In the genomic region with DNA sequence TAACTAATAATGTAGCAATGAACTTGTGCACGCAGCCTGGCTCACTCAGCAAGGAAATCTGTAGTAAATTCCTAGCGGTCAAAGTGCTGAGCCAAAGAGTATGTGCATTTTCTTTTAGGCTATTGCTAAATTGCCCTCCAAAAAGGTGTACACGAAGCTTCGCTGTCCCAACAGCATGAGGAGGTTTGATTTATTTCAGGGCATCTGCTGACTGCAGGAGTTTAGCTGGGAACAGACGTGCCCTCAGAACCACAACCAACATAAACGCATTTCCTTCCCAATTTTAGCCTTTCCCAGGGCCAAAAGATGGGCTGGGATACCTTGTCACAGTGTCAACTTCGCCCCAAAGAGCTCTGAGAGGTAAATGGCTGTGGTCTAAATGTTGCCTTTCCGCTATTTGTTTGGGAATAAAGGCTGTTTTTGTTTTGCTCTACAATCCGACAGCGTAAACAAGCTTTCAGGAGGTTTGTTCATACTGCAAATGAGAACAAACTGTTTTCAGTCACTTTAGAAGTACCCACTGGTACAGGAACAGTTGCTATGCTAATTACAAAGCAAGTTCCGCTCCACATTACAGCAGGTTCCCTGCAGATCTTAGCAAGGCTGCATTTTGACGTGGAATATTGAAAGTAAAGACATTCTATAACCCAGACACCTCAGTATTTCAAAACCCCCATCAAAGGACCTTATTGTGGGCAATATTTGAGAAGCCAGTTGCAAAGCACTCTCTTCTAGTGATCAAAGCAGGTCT, we compare ENCODE assay signal across 10 cellular contexts. TPM values are rescaled to one million over a fixed set of nuclear protein-coding genes. Genes with fewer than 3 reads are reported as not detected.
DNase-seq lines count a peak whose midpoint lies in the region; ATAC-seq and TF ChIP-seq lines count a peak whose summit lies in the region.
"Had no signal": no experiment of that assay in that cellular context is flagged by ENCODE, and none has a peak within 500 bp of the region (broad histone marks: within the 10 kb centered on the region; RNA-seq: fewer than 3 reads in every experiment).

No MANE protein-coding gene starts in this region.

- H3K36me3 Mint-ChIP-seq in activated CD4-positive, alpha-beta T cell treated with anti-CD3 and anti-CD28 coated beads, Interleukin-2, amount 10 ng/mL, durations not matched to agents 24 days and 14 days (ENCODE audit: low read depth), result peaks cover 66% of the 10 kb centered on the region
- H3K36me3 Mint-ChIP-seq in activated CD4-positive, alpha-beta memory T cell treated with anti-CD3 and anti-CD28 coated beads for 36 hours, result peaks cover 61% of the 10 kb centered on the region

- POLR2A ChIA-PET in activated CD4-positive, alpha-beta memory T cell treated with anti-CD3 and anti-CD28 coated beads for 36 hours (lab: Charles Lee), result interaction anchor here (1.2 to 5.8 kb wide), 7 partner anchors 8 to 30 kb away, joined by 5 to 108 read pairs (median 12); a partner anchor contains a TSS

- TF ChIP-seq POLR2A in stomach (IDR thresholded peaks at IDR 0.05), result no peak

- no peaks in the 10 kb centered on the region for H3K27me3 Mint-ChIP-seq in activated CD4-positive, alpha-beta T cell treated with anti-CD3 and anti-CD28 coated beads, Interleukin-2, amount 10 ng/mL, durations not matched to agents 24 days and 14 days
- H3K27me3 Mint-ChIP-seq in activated CD4-positive, alpha-beta memory T cell treated with anti-CD3 and anti-CD28 coated beads for 36 hours, result no peaks in the 10 kb centered on the region

- peaks cover 74% of the 10 kb centered on the region for H3K4me1 Mint-ChIP-seq in activated CD4-positive, alpha-beta T cell treated with anti-CD3 and anti-CD28 coated beads, Interleukin-2, amount 10 ng/mL, durations not matched to agents 24 days and 14 days
- H3K4me1 Mint-ChIP-seq in activated CD4-positive, alpha-beta memory T cell treated with anti-CD3 and anti-CD28 coated beads for 36 hours (ENCODE audit: low read depth), result peaks cover 94% of the 10 kb centered on the region

- CTCF ChIA-PET in activated CD4-positive, alpha-beta memory T cell treated with anti-CD3 and anti-CD28 coated beads for 36 hours (lab: Charles Lee), result interaction anchor here (0.6 to 3.2 kb wide), 11 partner anchors 8 to 292 kb away, joined by 3 to 31 read pairs (median 8); a partner anchor contains a TSS

- 69 to 82% (median 71%) methylated on average over 12 of the region's 12 CpGs for whole genome bisulfite sequencing in stomach, 5 donors

- ATAC-seq in HG03097 (IDR thresholded peaks at IDR 0.05; ENCODE audit: low FRiP score, unreplicated experiment), result no peak

- H3K27me3 ChIP-seq in stomach, result no peaks in the 10 kb centered on the region

- H3K36me3 ChIP-seq in stomach, result peaks cover 21 to 77% (median 71%) of the 10 kb centered on the region in 4 donors

- peak overlapping the region; percentile 35 to 85 (median 75) for H3K27ac ChIP-seq in stomach

- H3K9me3 Mint-ChIP-seq in activated CD4-positive, alpha-beta T cell treated with anti-CD3 and anti-CD28 coated beads, Interleukin-2, amount 10 ng/mL, durations not matched to agents 24 days and 14 days, result no peaks in the 10 kb centered on the region
- no peaks in the 10 kb centered on the region for H3K9me3 Mint-ChIP-seq in activated CD4-positive, alpha-beta memory T cell treated with anti-CD3 and anti-CD28 coated beads for 36 hours

- DNase-seq in activated CD4-positive, alpha-beta T cell treated with anti-CD3 and anti-CD28 coated beads, Interleukin-2, amount 10 ng/mL, durations not matched to agents 24 days and 14 days, result peak; percentile 82
- DNase-seq in activated CD4-positive, alpha-beta T cell treated with anti-CD3 and anti-CD28 coated beads, Interleukin-2, amount 50 U/mL, for 4 hours, result no peak
- no peak for DNase-seq in activated CD4-positive, alpha-beta memory T cell treated with anti-CD3 and anti-CD28 coated beads for 36 hours
- DNase-seq in hippocampal formation (lab: John Stamatoyannopoulos, UW) (peak; percentile 33 to 60), stomach (no peak), NCI-H146 (lab: John Stamatoyannopoulos, UW) (no peak), Kasumi-1 (lab: John Stamatoyannopoulos, UW) (no peak)
- DNase-seq: GOT3, T1000 had no signal

- intact Hi-C loops in activated CD4-positive, alpha-beta T cell treated with anti-CD3 and anti-CD28 coated beads, Interleukin-2, amount 10 ng/mL, durations not matched to agents 24 days and 14 days (cut with micrococcal nuclease), result loop anchor here (1.0 to 2.0 kb wide), 4 partner anchors 8 to 30 kb away; no protein-coding TSS in a partner anchor
- intact Hi-C loops in activated CD4-positive, alpha-beta memory T cell treated with anti-CD3 and anti-CD28 coated beads for 36 hours (cut with micrococcal nuclease), result loop anchor here (1.0 kb wide), 2 partner anchors 8 to 13 kb away; no protein-coding TSS in a partner anchor
- intact Hi-C loops in stomach (cut with DNase I; ENCODE audit: low total_unique reads), result no loop called here

- H3K4me3 ChIP-seq in stomach, result no peak overlapping the region

- no peak for TF ChIP-seq EP300 in stomach (IDR thresholded peaks at IDR 0.05)

- no peak for TF ChIP-seq CTCF in stomach (IDR thresholded peaks at IDR 0.05)

- H3K4me3 Mint-ChIP-seq in activated CD4-positive, alpha-beta T cell treated with anti-CD3 and anti-CD28 coated beads, Interleukin-2, amount 10 ng/mL, durations not matched to agents 24 days and 14 days, result peak overlapping the region; percentile 74
- peak overlapping the region; percentile 63 for H3K4me3 Mint-ChIP-seq in activated CD4-positive, alpha-beta memory T cell treated with anti-CD3 and anti-CD28 coated beads for 36 hours

- peaks cover 7 to 89% (median 47%) of the 10 kb centered on the region in 4 donors for H3K4me1 ChIP-seq in stomach

- no peaks in the 10 kb centered on the region for H3K9me3 ChIP-seq in stomach

- H3K27ac Mint-ChIP-seq in activated CD4-positive, alpha-beta T cell treated with anti-CD3 and anti-CD28 coated beads, Interleukin-2, amount 10 ng/mL, durations not matched to agents 24 days and 14 days, result peak overlapping the region; percentile 92
- peak overlapping the region; percentile 95 for H3K27ac Mint-ChIP-seq in activated CD4-positive, alpha-beta memory T cell treated with anti-CD3 and anti-CD28 coated beads for 36 hours

RNA-seq across cellular contexts. Expression of a gene that starts 16.7 kb away (rescaled TPM):
- total RNA-seq in activated CD4-positive, alpha-beta T cell treated with anti-CD3 and anti-CD28 coated beads, Interleukin-2, amount 10 ng/mL, durations not matched to agents 24 days and 14 days, result 125 and 131 TPM in 2 replicates
- total RNA-seq in activated CD4-positive, alpha-beta memory T cell treated with anti-CD3 and anti-CD28 coated beads for 36 hours, result 100 to 1,000 TPM; 112 TPM
- 100 to 1,000 TPM in 1 of 5 donors, 10 to 100 TPM in 4; 14.7 to 103 (median 16.5) TPM for total RNA-seq in stomach
- 10 to 100 TPM; 14.2 to 21.7 (median 15.9) TPM for polyA plus RNA-seq in stomach

RNA-seq across cellular contexts. Expression of a gene that starts 37.0 kb away (rescaled TPM):
- total RNA-seq in activated CD4-positive, alpha-beta T cell treated with anti-CD3 and anti-CD28 coated beads, Interleukin-2, amount 10 ng/mL, durations not matched to agents 24 days and 14 days, result 0.26 and 0.33 TPM in 2 replicates
- under 1 TPM; 0.63 to 0.76 TPM for total RNA-seq in activated CD4-positive, alpha-beta memory T cell treated with anti-CD3 and anti-CD28 coated beads for 36 hours
- total RNA-seq in stomach, result not detected
- polyA plus RNA-seq in stomach, result under 1 TPM in 1 of 3 donors, not detected in 2; 0.03 TPM

Comparison
In these comparisons a context has a peak if more than half of its experiments do, and no peak if none do; other contexts are left out.
1. DNase-seq: peak in activated CD4-positive, alpha-beta T cell treated with anti-CD3 and anti-CD28 coated beads, Interleukin-2, amount 10 ng/mL, durations not matched to agents 24 days and 14 days (single experiment) and hippocampal formation (2 of 2); none in activated CD4-positive, alpha-beta T cell treated with anti-CD3 and anti-CD28 coated beads, Interleukin-2, amount 50 U/mL, for 4 hours (0 of 2), activated CD4-positive, alpha-beta memory T cell treated with anti-CD3 and anti-CD28 coated beads for 36 hours (single experiment), stomach (single experiment), NCI-H146 (single experiment) and Kasumi-1 (0 of 2).